8 cellular contexts compared by ENCODE assay signal in genomic region chr10:98134117-98134430, GRCh38. TPM values are rescaled to one million over a fixed set of nuclear protein-coding genes. Genes with fewer than 3 reads are reported as not detected.
A peak's percentile ranks its signal among the peaks of the same experiment; 100 is the strongest.
DNase-seq lines count a peak whose midpoint lies in the region; ATAC-seq and TF ChIP-seq lines count a peak whose summit lies in the region.

No MANE protein-coding gene starts in this region.

- H3K27ac ChIP-seq in iPS-18a (ENCODE audit: low read length) = no peak overlapping the region
- peak overlapping the region; percentile 64 for H3K27ac ChIP-seq in stomach smooth muscle (ENCODE audit: low read length)
- H3K27ac ChIP-seq in foreskin keratinocyte = no peak overlapping the region

- H3K9ac ChIP-seq in iPS-18a (ENCODE audit: low read length) = peak overlapping the region; percentile 87
- H3K9ac ChIP-seq in stomach smooth muscle (ENCODE audit: low read length in 2 of 2) = peak overlapping the region; percentile 95 to 98

- DNase-seq in SHP77 (lab: John Stamatoyannopoulos, UW) = peak; percentile 43 to 47
- no peak for DNase-seq in SHP77 treated with DMSO at 0.1 percent for 48 hours (lab: John Stamatoyannopoulos, UW)
- DNase-seq in activated CD8-positive, alpha-beta T cell treated with anti-CD3 and anti-CD28 coated beads for 36 hours = no peak
- DNase-seq in foreskin keratinocyte = no peak

- peak overlapping the region; percentile 94 for H3K27ac Mint-ChIP-seq in activated CD8-positive, alpha-beta T cell treated with anti-CD3 and anti-CD28 coated beads for 36 hours

- peak overlapping the region; percentile 96 for H3K4me3 ChIP-seq in iPS-18a (ENCODE audit: low read length)
- H3K4me3 ChIP-seq in stomach smooth muscle (ENCODE audit: low read length in 2 of 2) = peak overlapping the region; percentile 94 to 95

- CTCF ChIA-PET in activated CD8-positive, alpha-beta T cell treated with anti-CD3 and anti-CD28 coated beads for 36 hours (lab: Charles Lee) = interaction anchor here (0.6 to 1.6 kb wide), 2 partner anchors 12 to 176 kb away, joined by 3 to 4 read pairs; no protein-coding TSS in a partner anchor

- H3K36me3 ChIP-seq in iPS-18a (ENCODE audit: control insufficient read depth, low read depth, low read length) = no peaks in the 10 kb centered on the region
- no peaks in the 10 kb centered on the region for H3K36me3 ChIP-seq in stomach smooth muscle (ENCODE audit: control insufficient read depth in 2 of 2, insufficient read depth in 2 of 2, low read length in 2 of 2)

- H3K9me3 Mint-ChIP-seq in activated CD8-positive, alpha-beta T cell treated with anti-CD3 and anti-CD28 coated beads for 36 hours = no peaks in the 10 kb centered on the region

- no peak for TF ChIP-seq CTCF in activated CD8-positive, alpha-beta T cell treated with anti-CD3 and anti-CD28 coated beads for 36 hours (IDR thresholded peaks at IDR 0.05)
- no peak for TF ChIP-seq CTCF in foreskin keratinocyte (conservative IDR thresholded peaks at IDR 0.05)

- peaks cover 1% of the 10 kb centered on the region for H3K27me3 Mint-ChIP-seq in activated CD8-positive, alpha-beta T cell treated with anti-CD3 and anti-CD28 coated beads for 36 hours

- peaks cover 13% of the 10 kb centered on the region for H3K36me3 Mint-ChIP-seq in activated CD8-positive, alpha-beta T cell treated with anti-CD3 and anti-CD28 coated beads for 36 hours (ENCODE audit: low read depth)

- intact Hi-C loops in activated CD8-positive, alpha-beta T cell treated with anti-CD3 and anti-CD28 coated beads for 36 hours (cut with micrococcal nuclease) = no loop called here

- POLR2A ChIA-PET in activated CD8-positive, alpha-beta T cell treated with anti-CD3 and anti-CD28 coated beads for 36 hours (lab: Charles Lee) = interaction anchor here (0.9 to 1.2 kb wide), 3 partner anchors 8 to 63 kb away, joined by 3 to 5 read pairs (median 4); no protein-coding TSS in a partner anchor

- peak; percentile 5 for ATAC-seq in activated CD8-positive, alpha-beta T cell treated with anti-CD3 and anti-CD28 coated beads for 36 hours
- ATAC-seq in GM21619 (IDR thresholded peaks at IDR 0.05; ENCODE audit: unreplicated experiment) (no peak), HG02884 (IDR thresholded peaks at IDR 0.05; ENCODE audit: unreplicated experiment) (no peak), foreskin keratinocyte (no peak)

- H3K27me3 ChIP-seq in iPS-18a (ENCODE audit: control insufficient read depth, insufficient read depth, low read length) (no peaks in the 10 kb centered on the region), stomach smooth muscle (ENCODE audit: control insufficient read depth in 1 of 2, insufficient read depth in 2 of 2, low read length in 2 of 2) (no peaks in the 10 kb centered on the region), foreskin keratinocyte (peaks cover 7% of the 10 kb centered on the region)

- H3K9me3 ChIP-seq in iPS-18a (ENCODE audit: control insufficient read depth, low read depth, low read length) (no peaks in the 10 kb centered on the region), stomach smooth muscle (ENCODE audit: control insufficient read depth in 2 of 2, low read length in 2 of 2) (no peaks in the 10 kb centered on the region)

- H3K4me3 Mint-ChIP-seq in activated CD8-positive, alpha-beta T cell treated with anti-CD3 and anti-CD28 coated beads for 36 hours = peak overlapping the region; percentile 97

- H3K4me1 ChIP-seq in iPS-18a (ENCODE audit: control insufficient read depth, low read depth, low read length) = peaks cover 6% of the 10 kb centered on the region
- no peaks in the 10 kb centered on the region for H3K4me1 ChIP-seq in stomach smooth muscle (ENCODE audit: control insufficient read depth, insufficient read depth, low read length)
- peaks cover 3% of the 10 kb centered on the region for H3K4me1 ChIP-seq in foreskin keratinocyte

- H3K4me1 Mint-ChIP-seq in activated CD8-positive, alpha-beta T cell treated with anti-CD3 and anti-CD28 coated beads for 36 hours (ENCODE audit: low read depth) = peaks cover 44% of the 10 kb centered on the region

RNA-seq across cellular contexts. Expression of gene R3HCC1L, which starts 0.4 kb away (rescaled TPM):
- total RNA-seq in activated CD8-positive, alpha-beta T cell treated with anti-CD3 and anti-CD28 coated beads for 36 hours = 10 to 100 TPM; 15.7 to 16.5 TPM
- 12.6 and 13.9 TPM in 2 replicates for total RNA-seq in foreskin keratinocyte
- polyA plus RNA-seq in foreskin keratinocyte = 10.3 and 10.4 TPM in 2 replicates

Comparison
In these comparisons a context has a peak if more than half of its experiments do, and no peak if none do; other contexts are left out.
1. DNase-seq: peak in SHP77 (2 of 2); none in SHP77 treated with DMSO at 0.1 percent for 48 hours (single experiment), activated CD8-positive, alpha-beta T cell treated with anti-CD3 and anti-CD28 coated beads for 36 hours (single experiment) and foreskin keratinocyte (0 of 2).